Comparison of ENCODE assay signal across 13 cellular contexts in genomic region chr17:49730787-49731441, GRCh38. TPM values are rescaled to one million over a fixed set of nuclear protein-coding genes. Genes with fewer than 3 reads are reported as not detected.
DNase-seq lines count a peak whose midpoint lies in the region; ATAC-seq and TF ChIP-seq lines count a peak whose summit lies in the region.
"Had no signal": no experiment of that assay in that cellular context is flagged by ENCODE, and none has a peak within 500 bp of the region (broad histone marks: within the 10 kb centered on the region; RNA-seq: fewer than 3 reads in every experiment).

No MANE protein-coding gene starts in this region.

- peaks cover 35 to 94% (median 74%) of the 10 kb centered on the region in 10 experiments for H3K4me1 ChIP-seq in BLaER1 treated with 17β-estradiol and CSF1 and Interleukin-3, amounts not matched to agents 10 nM and 100 nM
- H3K4me1 ChIP-seq in psoas muscle, result peaks cover 26% of the 10 kb centered on the region
- H3K4me1 ChIP-seq: BE2C had no signal

- peak; percentile 3 for DNase-seq in fibroblast of pulmonary artery (ENCODE audit: low read depth)
- no peak for DNase-seq in psoas muscle
- DNase-seq in NCI-H526 (lab: John Stamatoyannopoulos, UW), result no peak
- no peak for DNase-seq in GM19240 (ENCODE audit: insufficient read length, low spot score)
- DNase-seq: activated CD8-positive, alpha-beta memory T cell treated with anti-CD3 and anti-CD28 coated beads, Interleukin-2, amount 50 U/mL, for 4 hours; BE2C; GDM1; NCI-H2171 treated with DMSO at 0.1 percent for 48 hours; T1000 had no signal

- peak overlapping the region in 6 of 11 experiments; percentile 8 to 44 (median 26); a peak in 10 of 22 replicates for H3K27ac ChIP-seq in BLaER1 treated with 17β-estradiol and CSF1 and Interleukin-3, amounts not matched to agents 10 nM and 100 nM
- H3K27ac ChIP-seq in VCaP (0 out of 2 replicates have a peak overlapping the region, but pooled peaks have one; percentile 14), psoas muscle (peak overlapping the region; percentile 43)

- H3K27me3 ChIP-seq in BLaER1 treated with 17β-estradiol and CSF1 and Interleukin-3, amounts not matched to agents 10 nM and 100 nM, result no peaks in the 10 kb centered on the region
- H3K27me3 ChIP-seq in psoas muscle (ENCODE audit: insufficient read depth in 3 of 3, low read length in 2 of 3), result no peaks in the 10 kb centered on the region
- H3K27me3 ChIP-seq: BE2C had no signal

- peaks cover 0 to 19% (median 11%) of the 10 kb centered on the region in 11 experiments; a peak in 13 of 22 replicates for H3K9me3 ChIP-seq in BLaER1 treated with 17β-estradiol and CSF1 and Interleukin-3, amounts not matched to agents 10 nM and 100 nM (replicated peaks in 1 of 11)
- no peaks in the 10 kb centered on the region for H3K9me3 ChIP-seq in psoas muscle
- H3K9me3 ChIP-seq: BE2C had no signal

- ATAC-seq in psoas muscle (no peak), HG02938 (IDR thresholded peaks at IDR 0.05; ENCODE audit: unreplicated experiment) (no peak), GM18868 (IDR thresholded peaks at IDR 0.05; ENCODE audit: unreplicated experiment) (no peak)

- H3K9ac ChIP-seq in BLaER1 treated with 17β-estradiol and CSF1 and Interleukin-3, amounts not matched to agents 10 nM and 100 nM, result no peak overlapping the region

- intact Hi-C loops in psoas muscle (cut with DNase I), result no loop called here

- peaks cover 0 to 46% (median 21%) of the 10 kb centered on the region in 11 experiments; a peak in 12 of 22 replicates for H4K20me1 ChIP-seq in BLaER1 treated with 17β-estradiol and CSF1 and Interleukin-3, amounts not matched to agents 10 nM and 100 nM

- peaks cover 0 to 100% (median 91%) of the 10 kb centered on the region in 11 experiments; a peak in 20 of 22 replicates for H3K36me3 ChIP-seq in BLaER1 treated with 17β-estradiol and CSF1 and Interleukin-3, amounts not matched to agents 10 nM and 100 nM
- no peaks in the 10 kb centered on the region for H3K36me3 ChIP-seq in psoas muscle (ENCODE audit: insufficient read depth in 1 of 2, low read depth in 1 of 2)
- H3K36me3 ChIP-seq: BE2C had no signal

- H3K4me2 ChIP-seq in BLaER1 treated with 17β-estradiol and CSF1 and Interleukin-3, amounts not matched to agents 10 nM and 100 nM, result peak overlapping the region in 9 of 11 experiments; percentile 10 to 69 (median 57); a peak in 14 of 22 replicates

- 62 to 70% (median 69%) methylated on average over 5 of the region's 5 CpGs for WGBS in psoas muscle, 3 donors

- H3K4me3 ChIP-seq in BLaER1 treated with 17β-estradiol and CSF1 and Interleukin-3, amounts not matched to agents 10 nM and 100 nM, result no peak overlapping the region
- H3K4me3 ChIP-seq in fibroblast of pulmonary artery (replicated peaks; ENCODE audit: low read depth, low read length) (no peak overlapping the region), psoas muscle (no peak overlapping the region)

- TF ChIP-seq CTCF in VCaP (conservative IDR thresholded peaks at IDR 0.05) (no peak), fibroblast of pulmonary artery (IDR thresholded peaks at IDR 0.05; ENCODE audit: low read length, missing control alignments) (no peak), psoas muscle (IDR thresholded peaks at IDR 0.05) (no peak)

RNA-seq across cellular contexts. Expression of gene SLC35B1, which starts 23.1 kb away (rescaled TPM):
- total RNA-seq in psoas muscle, result 10 to 100 TPM; 39.5 to 69.5 (median 60.9) TPM
- 10 to 100 TPM; 60.7 to 85.7 (median 83.5) TPM for polyA plus RNA-seq in psoas muscle

RNA-seq across cellular contexts. Expression of gene FAM117A, which starts 33.0 kb away (rescaled TPM):
- total RNA-seq in psoas muscle, result 1 to 10 TPM in 3 of 4 donors, under 1 TPM in 1; 0.71 to 5.1 (median 2.2) TPM
- polyA plus RNA-seq in psoas muscle, result 1 to 10 TPM; 1.8 to 2.7 (median 2.1) TPM

RNA-seq across cellular contexts. Expression of gene SPOP, which starts 53.0 kb away (rescaled TPM):
- 10 to 100 TPM; 37.1 to 59.7 (median 52.0) TPM for total RNA-seq in psoas muscle
- 10 to 100 TPM; 31.2 to 64.9 (median 35.5) TPM for polyA plus RNA-seq in psoas muscle

RNA-seq across cellular contexts. Expression of gene KAT7, which starts 57.6 kb away (rescaled TPM):
- 10 to 100 TPM; 27.6 to 60.7 (median 54.7) TPM for total RNA-seq in psoas muscle
- 10 to 100 TPM; 15.4 to 34.1 (median 16.5) TPM for polyA plus RNA-seq in psoas muscle
